In the genomic region with DNA sequence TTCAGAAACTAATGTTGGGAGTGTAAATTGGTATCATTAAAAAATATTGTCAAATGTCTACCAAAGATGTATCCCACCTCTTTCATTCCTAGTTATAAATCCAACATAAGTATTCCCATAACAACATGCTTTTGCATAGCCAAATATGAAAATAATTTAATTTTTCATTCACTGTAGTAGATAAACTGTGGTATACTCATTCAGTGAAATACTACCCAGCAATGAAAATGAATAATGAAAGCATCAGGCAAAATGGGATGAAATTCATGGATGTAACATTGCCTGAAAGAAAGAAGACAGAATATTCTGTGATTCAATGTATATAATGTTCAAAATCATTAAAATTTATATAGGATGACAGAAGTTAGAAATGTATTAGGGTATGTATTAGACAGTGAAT, we compare ENCODE assay signal across 1 cellular context.
TF ChIP-seq lines count a peak whose summit lies in the region.

No MANE protein-coding gene starts in this region.

TF ChIP-seq in SK-N-SH, 30 proteins besides CTCF, POLR2A, EP300 and RAD21 (continued from another document):
- TF ChIP-seq, protein P1, sequence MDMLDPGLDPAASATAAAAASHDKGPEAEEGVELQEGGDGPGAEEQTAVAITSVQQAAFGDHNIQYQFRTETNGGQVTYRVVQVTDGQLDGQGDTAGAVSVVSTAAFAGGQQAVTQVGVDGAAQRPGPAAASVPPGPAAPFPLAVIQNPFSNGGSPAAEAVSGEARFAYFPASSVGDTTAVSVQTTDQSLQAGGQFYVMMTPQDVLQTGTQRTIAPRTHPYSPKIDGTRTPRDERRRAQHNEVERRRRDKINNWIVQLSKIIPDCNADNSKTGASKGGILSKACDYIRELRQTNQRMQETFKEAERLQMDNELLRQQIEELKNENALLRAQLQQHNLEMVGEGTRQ (IDR thresholded peaks at IDR 0.05; ENCODE audit: borderline replicate concordance, low read depth, low read length): no peak
- TF ChIP-seq EZH2phosphoT487 (IDR thresholded peaks at IDR 0.05; ENCODE audit: borderline replicate concordance, low read depth): no peak
